ENCODE assay signal across 15 cellular contexts in the genomic region with DNA sequence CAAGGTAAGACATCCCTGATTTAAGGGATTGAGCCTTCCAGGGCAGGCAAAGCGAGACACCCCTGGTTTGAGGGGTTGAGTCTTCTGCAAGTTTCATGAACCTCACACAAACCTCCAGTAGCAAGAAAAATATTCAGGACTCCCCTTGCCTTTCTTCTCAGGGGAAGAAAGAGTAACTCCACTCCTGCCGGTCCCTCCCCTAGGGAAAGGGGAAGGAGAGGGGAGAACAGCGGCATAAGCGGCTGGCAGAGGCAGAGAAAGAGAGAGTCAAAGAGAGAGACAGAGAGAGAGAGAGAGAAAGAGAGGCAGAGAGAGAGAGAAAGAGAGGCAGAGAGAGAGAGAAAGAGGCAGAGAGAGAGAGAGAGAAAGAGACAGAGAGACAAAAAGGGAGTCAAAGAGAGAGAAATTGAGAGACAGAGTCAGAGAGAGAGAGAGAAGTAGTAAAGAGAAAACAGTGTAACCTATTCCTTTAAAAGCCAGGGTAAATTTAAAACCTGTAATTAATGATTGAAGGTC. TPM values are rescaled to one million over a fixed set of nuclear protein-coding genes. Genes with fewer than 3 reads are reported as not detected.
A peak's percentile ranks its signal among the peaks of the same experiment; 100 is the strongest.
DNase-seq lines count a peak whose midpoint lies in the region; ATAC-seq lines count a peak whose summit lies in the region.
"Had no signal": no experiment of that assay in that cellular context is flagged by ENCODE, and none has a peak within 500 bp of the region (broad histone marks: within the 10 kb centered on the region; RNA-seq: fewer than 3 reads in every experiment).

No MANE protein-coding gene starts in this region.

- intact Hi-C loops in activated CD4-positive, alpha-beta T cell treated with anti-CD3 and anti-CD28 coated beads for 36 hours (cut with DNase I, micrococcal nuclease) = loop anchor here in 1 of 2 experiments (2.0 kb wide), 1 partner anchor 27 kb away; no protein-coding TSS in a partner anchor

- H3K27ac Mint-ChIP-seq in activated CD4-positive, alpha-beta T cell treated with anti-CD3 and anti-CD28 coated beads for 36 hours = no peak overlapping the region
- H3K27ac Mint-ChIP-seq: activated CD8-positive, alpha-beta memory T cell treated with anti-CD3 and anti-CD28 coated beads, Interleukin-2, amount 10 ng/mL, durations not matched to agents 7 days and 5 days had no signal

- POLR2A ChIA-PET in activated CD4-positive, alpha-beta T cell treated with anti-CD3 and anti-CD28 coated beads for 36 hours (lab: Charles Lee) = interaction anchor here (0.7 kb wide), 1 partner anchor 324 kb away, joined by 3 read pairs; no protein-coding TSS in a partner anchor

- no peak for DNase-seq in activated CD4-positive, alpha-beta T cell treated with anti-CD3 and anti-CD28 coated beads for 36 hours
- DNase-seq in activated CD4-positive, alpha-beta T cell treated with anti-CD3 and anti-CD28 coated beads, Interleukin-2, amount 50 U/mL, for 48 hours = no peak
- DNase-seq in NCI-H2171 treated with DMSO at 0.1 percent for 48 hours (lab: John Stamatoyannopoulos, UW) = no peak
- DNase-seq: 8988T, NCI-H1092 had no signal

- H3K36me3 Mint-ChIP-seq in activated CD4-positive, alpha-beta T cell treated with anti-CD3 and anti-CD28 coated beads for 36 hours (ENCODE audit: low read depth) = no peaks in the 10 kb centered on the region
- H3K36me3 Mint-ChIP-seq: activated naive CD4-positive, alpha-beta T cell treated with anti-CD3 and anti-CD28 coated beads, Interleukin-2, amount 50 U/mL, for 24 hours; CD14-positive monocyte had no signal

- H3K27ac ChIP-seq in cingulate gyrus (ENCODE audit: low read depth, low read length) (peak overlapping the region; percentile 77), layer of hippocampus (ENCODE audit: low read depth, low read length) (peak overlapping the region; percentile 73), temporal lobe (ENCODE audit: low read depth, low read length) (peak overlapping the region; percentile 89)
- H3K27ac ChIP-seq: SK-N-MC had no signal

- no peaks in the 10 kb centered on the region for H3K9me3 Mint-ChIP-seq in activated CD4-positive, alpha-beta T cell treated with anti-CD3 and anti-CD28 coated beads for 36 hours (ENCODE audit: low read depth)
- H3K9me3 Mint-ChIP-seq: activated naive CD4-positive, alpha-beta T cell treated with anti-CD3 and anti-CD28 coated beads, Interleukin-2, amount 50 U/mL, for 24 hours had no signal

- peaks cover 15% of the 10 kb centered on the region for H3K4me1 Mint-ChIP-seq in activated CD4-positive, alpha-beta T cell treated with anti-CD3 and anti-CD28 coated beads for 36 hours
- H3K4me1 Mint-ChIP-seq: activated CD8-positive, alpha-beta memory T cell treated with anti-CD3 and anti-CD28 coated beads, Interleukin-2, amount 10 ng/mL, durations not matched to agents 7 days and 5 days had no signal

- no peak for ATAC-seq in activated CD4-positive, alpha-beta T cell treated with anti-CD3 and anti-CD28 coated beads for 36 hours
- no peak for ATAC-seq in HG03565 (IDR thresholded peaks at IDR 0.05; ENCODE audit: unreplicated experiment)
- no peak for ATAC-seq in GM21528 (IDR thresholded peaks at IDR 0.05; ENCODE audit: low FRiP score, unreplicated experiment)
- ATAC-seq: activated CD8-positive, alpha-beta memory T cell treated with anti-CD3 and anti-CD28 coated beads, Interleukin-2, amount 10 ng/mL, durations not matched to agents 7 days and 5 days had no signal

- peak overlapping the region; percentile 64 for H3K4me3 Mint-ChIP-seq in activated CD4-positive, alpha-beta T cell treated with anti-CD3 and anti-CD28 coated beads for 36 hours
- H3K4me3 Mint-ChIP-seq: activated CD8-positive, alpha-beta memory T cell treated with anti-CD3 and anti-CD28 coated beads, Interleukin-2, amount 10 ng/mL, durations not matched to agents 7 days and 5 days had no signal

- peaks cover 31% of the 10 kb centered on the region for H3K27me3 Mint-ChIP-seq in activated CD4-positive, alpha-beta T cell treated with anti-CD3 and anti-CD28 coated beads for 36 hours

- no peaks in the 10 kb centered on the region for H3K27me3 ChIP-seq in layer of hippocampus (ENCODE audit: control insufficient read depth, insufficient read depth, low read length)

- CTCF ChIA-PET in activated CD4-positive, alpha-beta T cell treated with anti-CD3 and anti-CD28 coated beads for 36 hours (lab: Charles Lee) = interaction anchor here (0.6 to 3.5 kb wide), 6 partner anchors 9 to 1360 kb away, joined by 3 to 16 read pairs (median 4); no protein-coding TSS in a partner anchor

RNA-seq across cellular contexts. Expression of a gene that starts 29.5 kb away (rescaled TPM):
- total RNA-seq in activated CD4-positive, alpha-beta T cell treated with anti-CD3 and anti-CD28 coated beads for 36 hours = 10 to 100 TPM; 12.5 to 16.8 TPM
- total RNA-seq in temporal lobe = 0.98 TPM
- total RNA-seq: HepG2 had no signal

RNA-seq across cellular contexts. Expression of a gene that starts 35.6 kb away (rescaled TPM):
- 10 to 100 TPM; 48.6 to 54.1 TPM for total RNA-seq in activated CD4-positive, alpha-beta T cell treated with anti-CD3 and anti-CD28 coated beads for 36 hours
- 15.0 TPM for total RNA-seq in temporal lobe

RNA-seq across cellular contexts. Expression of a gene that starts 45.1 kb away (rescaled TPM):
- 10 to 100 TPM; 11.0 to 17.6 TPM for total RNA-seq in activated CD4-positive, alpha-beta T cell treated with anti-CD3 and anti-CD28 coated beads for 36 hours
- total RNA-seq in temporal lobe = 26.3 TPM

RNA-seq across cellular contexts. Expression of a gene that starts 51.2 kb away (rescaled TPM):
- 10 to 100 TPM; 15.0 to 19.0 TPM for total RNA-seq in activated CD4-positive, alpha-beta T cell treated with anti-CD3 and anti-CD28 coated beads for 36 hours
- 52.6 TPM for total RNA-seq in temporal lobe
